Comparison of ENCODE assay signal across 3 cellular contexts in the genomic region with DNA sequence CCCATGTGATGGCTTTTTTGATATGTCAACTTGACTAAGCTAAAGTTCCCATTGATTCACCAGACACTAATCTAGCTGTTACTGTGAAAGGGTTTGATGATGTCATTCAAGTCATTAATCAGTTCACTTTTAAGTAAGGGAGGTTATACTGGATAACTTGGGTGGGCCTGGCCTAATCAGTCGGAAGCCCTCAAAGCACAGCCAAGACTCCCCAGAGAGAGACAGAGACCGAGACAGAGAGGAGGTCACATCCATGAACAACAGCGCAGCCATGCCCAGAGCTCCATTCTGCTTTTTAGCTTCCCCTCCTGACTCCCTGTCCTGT.
A peak's percentile ranks its signal among the peaks of the same experiment; 100 is the strongest.
TF ChIP-seq lines count a peak whose summit lies in the region.

No MANE protein-coding gene starts in this region.

TF ChIP-seq in SK-N-SH treated with all-trans-retinoic acid at 6 μM for 48 hours, 23 proteins besides CTCF, POLR2A, EP300 and RAD21:
- TF ChIP-seq ZC3H10 (CRISPR knock-in tag; IDR thresholded peaks at IDR 0.05): no peak
- TF ChIP-seq ZNF70 (CRISPR knock-in tag; IDR thresholded peaks at IDR 0.05): peak; percentile 76
- no peak for TF ChIP-seq TOX (CRISPR knock-in tag; IDR thresholded peaks at IDR 0.05; ENCODE audit: borderline replicate concordance)

TF ChIP-seq in SK-N-SH, 30 proteins besides CTCF, POLR2A, EP300 and RAD21:
- TF ChIP-seq, protein P1, sequence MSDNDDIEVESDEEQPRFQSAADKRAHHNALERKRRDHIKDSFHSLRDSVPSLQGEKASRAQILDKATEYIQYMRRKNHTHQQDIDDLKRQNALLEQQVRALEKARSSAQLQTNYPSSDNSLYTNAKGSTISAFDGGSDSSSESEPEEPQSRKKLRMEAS (IDR thresholded peaks at IDR 0.05; ENCODE audit: low read depth): no peak
- TF ChIP-seq SIN3A (IDR thresholded peaks at IDR 0.05; ENCODE audit: borderline replicate concordance, low read depth, low read length): no peak
- no peak for TF ChIP-seq FOXJ3 (CRISPR knock-in tag; IDR thresholded peaks at IDR 0.05)
- TF ChIP-seq, protein P2, sequence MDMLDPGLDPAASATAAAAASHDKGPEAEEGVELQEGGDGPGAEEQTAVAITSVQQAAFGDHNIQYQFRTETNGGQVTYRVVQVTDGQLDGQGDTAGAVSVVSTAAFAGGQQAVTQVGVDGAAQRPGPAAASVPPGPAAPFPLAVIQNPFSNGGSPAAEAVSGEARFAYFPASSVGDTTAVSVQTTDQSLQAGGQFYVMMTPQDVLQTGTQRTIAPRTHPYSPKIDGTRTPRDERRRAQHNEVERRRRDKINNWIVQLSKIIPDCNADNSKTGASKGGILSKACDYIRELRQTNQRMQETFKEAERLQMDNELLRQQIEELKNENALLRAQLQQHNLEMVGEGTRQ (IDR thresholded peaks at IDR 0.05; ENCODE audit: borderline replicate concordance, low read depth, low read length): no peak
- TF ChIP-seq RXRA (IDR thresholded peaks at IDR 0.05; ENCODE audit: borderline replicate concordance, low read depth): no peak
- TF ChIP-seq EZH2phosphoT487 (IDR thresholded peaks at IDR 0.05; ENCODE audit: borderline replicate concordance, low read depth): no peak
- TF ChIP-seq CHD2 (IDR thresholded peaks at IDR 0.05; ENCODE audit: low read length, partially characterized antibody): no peak
- TF ChIP-seq TCF12 (IDR thresholded peaks at IDR 0.05): no peak
- no peak for TF ChIP-seq TEAD4 (IDR thresholded peaks at IDR 0.05; ENCODE audit: borderline replicate concordance, insufficient read depth)
- no peak for TF ChIP-seq JUND (IDR thresholded peaks at IDR 0.05)
- TF ChIP-seq MEF2A (IDR thresholded peaks at IDR 0.05; ENCODE audit: borderline replicate concordance, low read depth): no peak
- TF ChIP-seq FOXM1 (IDR thresholded peaks at IDR 0.05; ENCODE audit: low read depth): no peak
- no peak for TF ChIP-seq GATA2 (CRISPR knock-in tag; IDR thresholded peaks at IDR 0.05)
- TF ChIP-seq SMC3 (IDR thresholded peaks at IDR 0.05; ENCODE audit: low read depth, low read length): no peak
- TF ChIP-seq, protein P3, sequence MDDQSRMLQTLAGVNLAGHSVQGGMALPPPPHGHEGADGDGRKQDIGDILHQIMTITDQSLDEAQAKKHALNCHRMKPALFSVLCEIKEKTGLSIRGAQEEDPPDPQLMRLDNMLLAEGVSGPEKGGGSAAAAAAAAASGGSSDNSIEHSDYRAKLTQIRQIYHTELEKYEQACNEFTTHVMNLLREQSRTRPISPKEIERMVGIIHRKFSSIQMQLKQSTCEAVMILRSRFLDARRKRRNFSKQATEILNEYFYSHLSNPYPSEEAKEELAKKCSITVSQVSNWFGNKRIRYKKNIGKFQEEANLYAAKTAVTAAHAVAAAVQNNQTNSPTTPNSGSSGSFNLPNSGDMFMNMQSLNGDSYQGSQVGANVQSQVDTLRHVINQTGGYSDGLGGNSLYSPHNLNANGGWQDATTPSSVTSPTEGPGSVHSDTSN (IDR thresholded peaks at IDR 0.05): no peak
- TF ChIP-seq GABPA (IDR thresholded peaks at IDR 0.05; ENCODE audit: low read depth): no peak

TF ChIP-seq in H1, 55 proteins besides CTCF, POLR2A, EP300 and RAD21:
- TF ChIP-seq KDM1A (IDR thresholded peaks at IDR 0.05; ENCODE audit: borderline replicate concordance, low read length) (0 out of 2 replicates have a peak, but pooled peaks have one; percentile 28), EGR1 (IDR thresholded peaks at IDR 0.05; ENCODE audit: borderline replicate concordance, low read depth, low read length) (no peak)
